Comparison of ENCODE assay signal across 10 cellular contexts in genomic region chr17:74466111-74466784, GRCh38. TPM values are rescaled to one million over a fixed set of nuclear protein-coding genes. Genes with fewer than 3 reads are reported as not detected.
DNase-seq lines count a peak whose midpoint lies in the region; ATAC-seq and TF ChIP-seq lines count a peak whose summit lies in the region.
"Had no signal": no experiment of that assay in that cellular context is flagged by ENCODE, and none has a peak within 500 bp of the region (broad histone marks: within the 10 kb centered on the region; RNA-seq: fewer than 3 reads in every experiment).

CD300A (plus strand) TSS chr17:74466634; CDS start chr17:74466704, 70 bp downstream.

- no peak for TF ChIP-seq POLR2A in heart left ventricle (IDR thresholded peaks at IDR 0.05)

- no peak within 1 kb of the TSS for H3K9ac ChIP-seq in Karpas-422 (ENCODE audit: low read length)

- H2AFZ ChIP-seq in Karpas-422 (ENCODE audit: low read length) = no peak within 1 kb of the TSS

- H3K9me2 ChIP-seq in Karpas-422 (replicated peaks; ENCODE audit: insufficient read depth, low read length) = no peaks in the 10 kb centered on the region

- 12 to 26% (median 17%) methylated on average over 19 to 22 of the region's 22 CpGs for WGBS in heart left ventricle, 4 donors

- DNase-seq in Panc1 (ENCODE audit: low read depth, low spot score) (no peak), heart left ventricle (peak in 4 of 5 donors; percentile 60 to 80 (median 66)), retina (peak; percentile 37), Karpas-422 (no peak), cerebellum (ENCODE audit: low spot score) (no peak)
- no peak for DNase-seq in NK-92 treated with Interleukin-12 subunit alpha and Interleukin-12 subunit beta, amount 100 ng/mL, for 24 hours (lab: John Stamatoyannopoulos, UW)

- no peaks in the 10 kb centered on the region for H3K36me3 ChIP-seq in Panc1 (ENCODE audit: control insufficient read depth, insufficient read depth, low read length)
- peaks cover 0 to 5% (median 0%) of the 10 kb centered on the region in 9 donors for H3K36me3 ChIP-seq in heart left ventricle
- H3K36me3 ChIP-seq in Karpas-422 (ENCODE audit: insufficient read depth, low read length) = no peaks in the 10 kb centered on the region
- H3K36me3 ChIP-seq: cardiac muscle cell, pancreas had no signal

- peak; percentile 21; the same call in 1 of the 2 replicates for ATAC-seq in Panc1
- ATAC-seq in heart left ventricle = peak in 3 of 4 donors; percentile 31 to 58 (median 55)
- ATAC-seq in GM19351 (IDR thresholded peaks at IDR 0.05; ENCODE audit: unreplicated experiment) = no peak

- in situ Hi-C loops in Panc1 (cut with HindIII; ENCODE audit: low pct_unique_long_range_greater_than_20kb, low sequenced_read_pairs) = no loop called here

- no peak within 1 kb of the TSS for H3K4me3 ChIP-seq in Panc1 (ENCODE audit: low read depth in 2 of 2, low read length in 2 of 2)
- peak within 1 kb of the TSS in 10 of 12 donors; percentile 8 to 66 (median 44) for H3K4me3 ChIP-seq in heart left ventricle
- no peak within 1 kb of the TSS for H3K4me3 ChIP-seq in Karpas-422 (ENCODE audit: low read length)
- H3K4me3 ChIP-seq: cardiac muscle cell had no signal

- POLR2A ChIA-PET in Panc1 (lab: Charles Lee) = no interaction called here

- H3K4me2 ChIP-seq in Karpas-422 (ENCODE audit: low read depth, low read length, poor library complexity, severe bottlenecking) = no peak within 1 kb of the TSS

- H3K27me3 ChIP-seq in Panc1 (ENCODE audit: control insufficient read depth, insufficient read depth, low read length) (no peaks in the 10 kb centered on the region), heart left ventricle (peaks cover 0 to 29% (median 12%) of the 10 kb centered on the region in 9 donors), Karpas-422 (ENCODE audit: low read length) (no peaks in the 10 kb centered on the region)
- H3K27me3 ChIP-seq: pancreas had no signal

- CTCF ChIA-PET in Panc1 (lab: Charles Lee) = no interaction called here

- no peaks in the 10 kb centered on the region for H3K79me2 ChIP-seq in Karpas-422 (ENCODE audit: low read length)

- H3K4me1 ChIP-seq in Panc1 (ENCODE audit: control insufficient read depth, insufficient read depth, low read length) (no peaks in the 10 kb centered on the region), heart left ventricle (peaks cover 0 to 56% (median 4%) of the 10 kb centered on the region in 12 donors), Karpas-422 (ENCODE audit: low read length) (no peaks in the 10 kb centered on the region)
- H3K4me1 ChIP-seq: pancreas had no signal

- BruUV-seq in Panc1 (replicated peaks; lab: Mats Ljungman, UMichigan) = no TSS peak

- H3K9me3 ChIP-seq in Panc1 (ENCODE audit: control insufficient read depth, insufficient read depth, low read depth, low read length) (no peaks in the 10 kb centered on the region), heart left ventricle (no peaks in the 10 kb centered on the region), Karpas-422 (ENCODE audit: low read length) (no peaks in the 10 kb centered on the region)
- H3K9me3 ChIP-seq: pancreas had no signal

- H3K27ac ChIP-seq in Panc1 (ENCODE audit: low read length) (no peak within 1 kb of the TSS), heart left ventricle (peak within 1 kb of the TSS in 6 of 12 donors; percentile 11 to 91 (median 35)), Karpas-422 (ENCODE audit: low read length) (no peak within 1 kb of the TSS)
- H3K27ac ChIP-seq: cardiac muscle cell had no signal

- no peaks in the 10 kb centered on the region for H4K20me1 ChIP-seq in Karpas-422 (ENCODE audit: insufficient read depth, low read depth, low read length)

- 0 out of 2 replicates have a peak, but pooled peaks have one; percentile 11 for TF ChIP-seq CTCF in GM12874 (IDR thresholded peaks at IDR 0.05; ENCODE audit: insufficient read depth, low read depth, low read length)
- no peak for TF ChIP-seq CTCF in Panc1 (IDR thresholded peaks at IDR 0.05)
- TF ChIP-seq CTCF in heart left ventricle (IDR thresholded peaks at IDR 0.05) = no peak

- intact Hi-C loops in Panc1 (cut with micrococcal nuclease; ENCODE audit: unreplicated experiment) = no loop called here
- intact Hi-C loops in heart left ventricle (cut with DNase I) = no loop called here

RNA-seq across cellular contexts. Expression of gene CD300A, which starts in this region (rescaled TPM):
- total RNA-seq in Panc1 (2021; ENCODE audit: unreplicated experiment) (0.21 TPM), heart left ventricle (10 to 100 TPM in 1 of 9 donors, 1 to 10 TPM in 6, under 1 TPM in 2; 0.64 to 23.2 (median 1.8) TPM), cerebellum (2.6 TPM)
- polyA plus RNA-seq in Panc1 (2012; ENCODE audit: insufficient read length) = not detected
- 1 to 10 TPM in 1 of 2 donors, under 1 TPM in 1; 0.72 to 1.5 TPM for polyA plus RNA-seq in heart left ventricle
- total RNA-seq in Karpas-422 (2014; rRNA removed; shearing (Covaris generic); ENCODE audit: low replicate concordance) = not detected in 2 replicates

Comparison
In these comparisons a context has a peak if more than half of its experiments do, and no peak if none do; other contexts are left out.
1. Peak in ATAC-seq in Panc1; RNA of the gene not detected or under 1 TPM.
2. DNase-seq: peak in heart left ventricle (4 of 5) and retina (single experiment); none in Panc1 (single experiment), Karpas-422 (single experiment), NK-92 treated with Interleukin-12 subunit alpha and Interleukin-12 subunit beta, amount 100 ng/mL, for 24 hours (single experiment) and cerebellum (single experiment).
3. H3K4me3 ChIP-seq: peak in heart left ventricle (10 of 12); none in Panc1 (0 of 2) and Karpas-422 (single experiment).